Comparison of ENCODE assay signal across 8 cellular contexts in genomic region chr2:233556756-233557736, GRCh38. TPM values are rescaled to one million over a fixed set of nuclear protein-coding genes. Genes with fewer than 3 reads are reported as not detected.
DNase-seq lines count a peak whose midpoint lies in the region; ATAC-seq and TF ChIP-seq lines count a peak whose summit lies in the region.

No MANE protein-coding gene starts in this region.

- dilution Hi-C loops in mammary epithelial cell (cut with HindIII; ENCODE audit: low sequenced_read_pairs): no loop called here

- no peaks in the 10 kb centered on the region for H3K27me3 ChIP-seq in mammary epithelial cell (ENCODE audit: insufficient read depth, low read length)
- no peaks in the 10 kb centered on the region for H3K27me3 ChIP-seq in vagina

- H3K36me3 ChIP-seq in mammary epithelial cell (ENCODE audit: insufficient read depth, low read length) (peaks cover 23% of the 10 kb centered on the region), vagina (peaks cover 0 to 16% of the 10 kb centered on the region in 2 donors)

- H3K27ac ChIP-seq in mammary epithelial cell (ENCODE audit: insufficient read depth, low read depth, low read length) (peak overlapping the region; percentile 62), vagina (no peak overlapping the region)

- H3K4me1 ChIP-seq in mammary epithelial cell (ENCODE audit: insufficient read depth, low read length) (peaks cover 15% of the 10 kb centered on the region), vagina (no peaks in the 10 kb centered on the region)

- no peak for TF ChIP-seq POLR2A in vagina (IDR thresholded peaks at IDR 0.05)

- H4K20me1 ChIP-seq in mammary epithelial cell (ENCODE audit: insufficient read depth, low read length): no peaks in the 10 kb centered on the region

- DNase-seq in GF-D8 (lab: John Stamatoyannopoulos, UW): peak; percentile 81
- DNase-seq in NCI-H460 (ENCODE audit: extremely low read depth, low read depth): peak; percentile 51
- DNase-seq in mammary epithelial cell: peak; percentile 92
- DNase-seq in pons (ENCODE audit: low spot score): peak; percentile 26
- no peak for DNase-seq in GM19240 (ENCODE audit: insufficient read length, low spot score)
- no peak for DNase-seq in vagina (ENCODE audit: extremely low spot score in 2 of 2)
- DNase-seq in stimulated activated naive CD4-positive, alpha-beta T cell (lab: John Stamatoyannopoulos, UW): no peak

- intact Hi-C loops in mammary epithelial cell (cut with micrococcal nuclease) (loop anchor here (1.0 to 5.0 kb wide), 2 partner anchors 135 to 154 kb away; partner anchors contain the start of gene UGT1A6), vagina (cut with DNase I) (no loop called here)

- H3K4me3 ChIP-seq in mammary epithelial cell (replicated peaks in 1 of 3; ENCODE audit: insufficient read depth in 1 of 3, low read depth in 2 of 3, low read length in 3 of 3) (peak overlapping the region in 2 of 3 experiments; percentile 3 to 25), vagina (no peak overlapping the region)

- peak overlapping the region; percentile 48 for H2AFZ ChIP-seq in mammary epithelial cell (ENCODE audit: low read depth, low read length)

- no peaks in the 10 kb centered on the region for H3K9me3 ChIP-seq in mammary epithelial cell (replicated peaks; ENCODE audit: insufficient read depth, low read length)
- H3K9me3 ChIP-seq in vagina: no peaks in the 10 kb centered on the region

- H3K4me2 ChIP-seq in mammary epithelial cell (ENCODE audit: insufficient read depth, low read depth, low read length): peak overlapping the region; percentile 62

- H3K9ac ChIP-seq in mammary epithelial cell (ENCODE audit: insufficient read depth, low read length): no peak overlapping the region

- CTCF ChIA-PET in mammary epithelial cell (lab: Charles Lee; ENCODE audit: low non-redundant PET): no interaction called here

- in situ Hi-C loops in mammary epithelial cell (cut with MboI; ENCODE audit: low sequenced_read_pairs in 2 of 2): no loop called here

- WGBS in mammary epithelial cell (ENCODE audit: low coverage, missing lambda C conversion rate): 68% methylated on average over 9 of the region's 9 CpGs

- peaks cover 2% of the 10 kb centered on the region for H3K79me2 ChIP-seq in mammary epithelial cell (ENCODE audit: insufficient read depth, low read length)

- BruUV-seq in mammary epithelial cell (replicated peaks; lab: Mats Ljungman, UMichigan): no TSS peak

- TF ChIP-seq CTCF in mammary epithelial cell (conservative IDR thresholded peaks at IDR 0.05 in 1 of 2, IDR thresholded peaks at IDR 0.05 in 1 of 2; ENCODE audit: extremely low read depth in 1 of 2, insufficient read depth in 1 of 2, low read depth in 1 of 2, low read length in 2 of 2) (no peak), vagina (IDR thresholded peaks at IDR 0.05) (no peak)

- ATAC-seq in HG02840 (IDR thresholded peaks at IDR 0.05; ENCODE audit: low FRiP score, unreplicated experiment): no peak

RNA-seq across cellular contexts. Expression of gene USP40, which starts 9.5 kb away (rescaled TPM):
- total RNA-seq in NCI-H460 (2014; rRNA removed; shearing (Covaris generic)): 41.0 and 43.6 TPM in 2 replicates
- polyA plus RNA-seq in NCI-H460 (2014; cell fraction: nucleus; rRNA removed): 68.5 and 90.5 TPM in 2 replicates
- 10 to 100 TPM; 36.0 to 64.9 TPM for total RNA-seq in mammary epithelial cell
- 28.2 TPM for polyA plus RNA-seq in mammary epithelial cell
- 45.2 TPM for polyA minus RNA-seq in mammary epithelial cell
- 50.1 TPM for total RNA-seq in vagina

Comparison
In these comparisons a context has a peak if more than half of its experiments do, and no peak if none do; other contexts are left out.
1. DNase-seq: peak in GF-D8 (single experiment), NCI-H460 (single experiment), mammary epithelial cell (single experiment) and pons (single experiment); none in GM19240 (single experiment), vagina (0 of 2) and stimulated activated naive CD4-positive, alpha-beta T cell (0 of 6).
2. H3K4me3 ChIP-seq: peak in mammary epithelial cell (2 of 3); none in vagina (0 of 2).